In the genomic region with DNA sequence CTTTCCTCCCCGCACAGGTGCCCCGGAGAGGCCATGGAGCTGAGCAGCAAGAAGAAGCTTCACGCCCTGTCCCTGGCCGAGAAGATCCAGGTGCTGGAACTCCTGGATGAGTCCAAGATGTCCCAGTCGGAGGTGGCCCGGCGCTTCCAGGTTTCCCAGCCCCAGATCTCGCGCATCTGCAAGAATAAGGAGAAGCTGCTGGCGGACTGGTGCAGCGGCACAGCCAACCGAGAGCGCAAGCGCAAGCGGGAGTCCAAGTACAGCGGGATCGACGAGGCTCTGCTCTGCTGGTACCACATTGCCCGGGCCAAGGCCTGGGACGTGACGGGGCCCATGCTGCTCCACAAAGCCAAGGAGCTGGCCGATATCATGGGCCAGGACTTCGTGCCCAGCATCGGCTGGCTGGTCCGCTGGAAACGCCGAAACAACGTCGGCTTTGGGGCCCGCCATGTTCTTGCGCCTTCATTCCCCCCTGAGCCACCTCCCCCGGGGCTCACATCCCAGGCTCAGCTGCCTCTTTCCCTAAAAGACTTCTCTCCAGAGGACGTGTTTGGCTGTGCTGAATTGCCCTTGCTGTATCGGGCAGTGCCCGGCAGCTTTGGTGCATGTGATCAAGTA, we compare ENCODE assay signal across 1 cellular context.
TF ChIP-seq lines count a peak whose summit lies in the region.

No MANE protein-coding gene starts in this region.

TF ChIP-seq in IMR-90, 13 proteins besides CTCF, POLR2A, EP300 and RAD21:
- TF ChIP-seq, protein P1, sequence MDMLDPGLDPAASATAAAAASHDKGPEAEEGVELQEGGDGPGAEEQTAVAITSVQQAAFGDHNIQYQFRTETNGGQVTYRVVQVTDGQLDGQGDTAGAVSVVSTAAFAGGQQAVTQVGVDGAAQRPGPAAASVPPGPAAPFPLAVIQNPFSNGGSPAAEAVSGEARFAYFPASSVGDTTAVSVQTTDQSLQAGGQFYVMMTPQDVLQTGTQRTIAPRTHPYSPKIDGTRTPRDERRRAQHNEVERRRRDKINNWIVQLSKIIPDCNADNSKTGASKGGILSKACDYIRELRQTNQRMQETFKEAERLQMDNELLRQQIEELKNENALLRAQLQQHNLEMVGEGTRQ (IDR thresholded peaks at IDR 0.05; ENCODE audit: low read depth, low read length): no peak
- TF ChIP-seq FOS (IDR thresholded peaks at IDR 0.05; ENCODE audit: low read depth, low read length): no peak
- no peak for TF ChIP-seq MAZ (IDR thresholded peaks at IDR 0.05; ENCODE audit: borderline replicate concordance, low read depth, low read length)
- no peak for TF ChIP-seq MAFK (IDR thresholded peaks at IDR 0.05; ENCODE audit: low read depth, low read length)
- no peak for TF ChIP-seq MXI1 (IDR thresholded peaks at IDR 0.05; ENCODE audit: borderline replicate concordance, low read depth, low read length)
- TF ChIP-seq NFE2L2 (IDR thresholded peaks at IDR 0.05; ENCODE audit: low read depth, low read length): no peak
- no peak for TF ChIP-seq BHLHE40 (IDR thresholded peaks at IDR 0.05; ENCODE audit: low read depth, low read length)
- TF ChIP-seq, protein P2, sequence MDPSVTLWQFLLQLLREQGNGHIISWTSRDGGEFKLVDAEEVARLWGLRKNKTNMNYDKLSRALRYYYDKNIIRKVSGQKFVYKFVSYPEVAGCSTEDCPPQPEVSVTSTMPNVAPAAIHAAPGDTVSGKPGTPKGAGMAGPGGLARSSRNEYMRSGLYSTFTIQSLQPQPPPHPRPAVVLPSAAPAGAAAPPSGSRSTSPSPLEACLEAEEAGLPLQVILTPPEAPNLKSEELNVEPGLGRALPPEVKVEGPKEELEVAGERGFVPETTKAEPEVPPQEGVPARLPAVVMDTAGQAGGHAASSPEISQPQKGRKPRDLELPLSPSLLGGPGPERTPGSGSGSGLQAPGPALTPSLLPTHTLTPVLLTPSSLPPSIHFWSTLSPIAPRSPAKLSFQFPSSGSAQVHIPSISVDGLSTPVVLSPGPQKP (IDR thresholded peaks at IDR 0.05; ENCODE audit: borderline replicate concordance, low read depth, low read length): no peak
- TF ChIP-seq CHD1 (IDR thresholded peaks at IDR 0.05; ENCODE audit: low read depth, low read length): no peak
- TF ChIP-seq RCOR1 (IDR thresholded peaks at IDR 0.05; ENCODE audit: insufficient replicate concordance, low read length): no peak
- no peak for TF ChIP-seq RFX5 (IDR thresholded peaks at IDR 0.05; ENCODE audit: low read depth, low read length)
- TF ChIP-seq CEBPB (IDR thresholded peaks at IDR 0.05; ENCODE audit: low read depth, low read length): no peak
- TF ChIP-seq SMC3 (IDR thresholded peaks at IDR 0.05; ENCODE audit: low read depth, low read length): no peak
TF ChIP-seq in IMR-90: peak in this region for 0.
